ENCODE assay signal across 9 cellular contexts in genomic region chr16:66662445-66663194, GRCh38. TPM values are rescaled to one million over a fixed set of nuclear protein-coding genes. Genes with fewer than 3 reads are reported as not detected.
DNase-seq lines count a peak whose midpoint lies in the region; ATAC-seq and TF ChIP-seq lines count a peak whose summit lies in the region.
"Had no signal": no experiment of that assay in that cellular context is flagged by ENCODE, and none has a peak within 500 bp of the region (broad histone marks: within the 10 kb centered on the region; RNA-seq: fewer than 3 reads in every experiment).

No MANE protein-coding gene starts in this region.

- DNase-seq in GM23338 (ENCODE audit: low spot score): peak; percentile 32
- peak; percentile 14 to 21 for DNase-seq in SHP77 (lab: John Stamatoyannopoulos, UW)
- DNase-seq in fibroblast of the aortic adventitia (ENCODE audit: low read depth): peak; percentile 59
- peak; percentile 60 for DNase-seq in renal cortical epithelial cell (ENCODE audit: low read depth)
- no peak for DNase-seq in activated naive CD4-positive, alpha-beta T cell treated with anti-CD3 and anti-CD28 coated beads, Interleukin-2, amount 50 U/mL, for 16 hours
- no peak for DNase-seq in NK-92 treated with Interleukin-12 subunit alpha and Interleukin-12 subunit beta, amount 100 ng/mL, for 24 hours (lab: John Stamatoyannopoulos, UW)
- DNase-seq in NCI-H2107 (lab: John Stamatoyannopoulos, UW): no peak
- DNase-seq in activated T-cell treated with anti-CD3 and anti-CD28 coated beads, Interleukin-2, amount 50 U/mL, for 4 hours: no peak

- H3K4me3 ChIP-seq in GM23338 (no peak overlapping the region), fibroblast of the aortic adventitia (ENCODE audit: low read depth, low read length) (no peak overlapping the region)

- peaks cover 7% of the 10 kb centered on the region for H4K20me1 ChIP-seq in GM23338 (replicated peaks; ENCODE audit: insufficient read depth)

- no peaks in the 10 kb centered on the region for H3K27me3 Mint-ChIP-seq in GM23338 (ENCODE audit: insufficient read depth, low read depth, poor library complexity)
- H3K27me3 Mint-ChIP-seq in activated T-cell treated with anti-CD3 and anti-CD28 coated beads, Interleukin-2, amount 50 U/mL, for 4 hours (ENCODE audit: low read depth): peaks cover 2% of the 10 kb centered on the region

- no peak overlapping the region for H3K4me3 Mint-ChIP-seq in GM23338
- H3K4me3 Mint-ChIP-seq in activated T-cell treated with anti-CD3 and anti-CD28 coated beads, Interleukin-2, amount 50 U/mL, for 4 hours: no peak overlapping the region
- H3K4me3 Mint-ChIP-seq: T-helper 1 cell treated with Interleukin-12 subunit alpha and Interleukin-12 subunit beta and Interleukin-4 antibody, amounts not matched to agents 30 μg/mL and 1 μg/mL, for 36 hours had no signal

- H3K27me3 ChIP-seq in GM23338 (ENCODE audit: insufficient read depth): no peaks in the 10 kb centered on the region

- no peaks in the 10 kb centered on the region for H3F3A ChIP-seq in GM23338 (replicated peaks; ENCODE audit: low read depth)

- no peaks in the 10 kb centered on the region for H3K9me2 ChIP-seq in GM23338 (ENCODE audit: insufficient read depth)

- peak overlapping the region; percentile 43; the same call in 1 of the 2 replicates for H3K27ac Mint-ChIP-seq in GM23338
- H3K27ac Mint-ChIP-seq: T-helper 1 cell treated with Interleukin-12 subunit alpha and Interleukin-12 subunit beta and Interleukin-4 antibody, amounts not matched to agents 30 μg/mL and 1 μg/mL, for 36 hours had no signal

- peaks cover 17% of the 10 kb centered on the region for H3K4me1 Mint-ChIP-seq in GM23338
- H3K4me1 Mint-ChIP-seq in activated T-cell treated with anti-CD3 and anti-CD28 coated beads, Interleukin-2, amount 50 U/mL, for 4 hours (ENCODE audit: low read depth): peaks cover 3% of the 10 kb centered on the region

- no peak overlapping the region for H3K27ac ChIP-seq in GM23338 (ENCODE audit: low read depth)

- H3K36me3 ChIP-seq in GM23338 (ENCODE audit: insufficient read depth): no peaks in the 10 kb centered on the region

- no peaks in the 10 kb centered on the region for H3K36me3 Mint-ChIP-seq in GM23338 (ENCODE audit: low read depth)
- H3K36me3 Mint-ChIP-seq in activated T-cell treated with anti-CD3 and anti-CD28 coated beads, Interleukin-2, amount 50 U/mL, for 4 hours (ENCODE audit: insufficient read depth): no peaks in the 10 kb centered on the region

- 0 out of 2 replicates have a peak, but pooled peaks cover 5% of the 10 kb centered on the region for H3K4me1 ChIP-seq in GM23338 (ENCODE audit: insufficient read depth)

- ATAC-seq in GM23338: peak; percentile 62
- no peak for ATAC-seq in activated T-cell treated with anti-CD3 and anti-CD28 coated beads, Interleukin-2, amount 50 U/mL, for 4 hours

- no peak overlapping the region for H3K4me2 ChIP-seq in GM23338

- TF ChIP-seq CTCF in GM23338 (conservative IDR thresholded peaks at IDR 0.05; ENCODE audit: low read depth in 2 of 2) (peak; percentile 54 to 58), fibroblast of the aortic adventitia (IDR thresholded peaks at IDR 0.05; ENCODE audit: insufficient read depth, low read length) (peak; percentile 75)

- no peaks in the 10 kb centered on the region for H3K9me3 Mint-ChIP-seq in GM23338
- no peaks in the 10 kb centered on the region for H3K9me3 Mint-ChIP-seq in activated T-cell treated with anti-CD3 and anti-CD28 coated beads, Interleukin-2, amount 50 U/mL, for 4 hours
- H3K9me3 Mint-ChIP-seq: T-helper 1 cell treated with Interleukin-12 subunit alpha and Interleukin-12 subunit beta and Interleukin-4 antibody, amounts not matched to agents 30 μg/mL and 1 μg/mL, for 36 hours had no signal

- H3K79me2 ChIP-seq in GM23338 (replicated peaks; ENCODE audit: insufficient read depth): peaks cover 34% of the 10 kb centered on the region

- no peak overlapping the region for H2AFZ ChIP-seq in GM23338

TF ChIP-seq in GM23338, 12 proteins besides CTCF, POLR2A, EP300 and RAD21 (continues in another document):
- TF ChIP-seq NANOG (IDR thresholded peaks at IDR 0.05; ENCODE audit: borderline replicate concordance) (no peak), EZH2 (IDR thresholded peaks at IDR 0.05; ENCODE audit: low read depth, unreplicated experiment) (no peak), STAT1 (IDR thresholded peaks at IDR 0.05; ENCODE audit: unreplicated experiment) (no peak), ZNF331 (CRISPR knock-in tag; IDR thresholded peaks at IDR 0.05; ENCODE audit: low read depth) (no peak), ZNF114 (CRISPR knock-in tag; IDR thresholded peaks at IDR 0.05) (no peak), REST (IDR thresholded peaks at IDR 0.05; ENCODE audit: unreplicated experiment) (no peak)

RNA-seq across cellular contexts. Expression of gene CMTM4, which starts 33.9 kb away (rescaled TPM):
- 54.1 and 77.0 TPM in 2 replicates for total RNA-seq in GM23338 (2014; rRNA removed; shearing (Covaris generic))
- 14.1 and 14.4 TPM in 2 replicates for polyA plus RNA-seq in GM23338 (2016; fragmentation: Nextera tagmentation; extraction: Ambion mirVana)
- total RNA-seq in fibroblast of the aortic adventitia (ENCODE audit: low replicate concordance) (13.3 and 16.8 TPM in 2 replicates), renal cortical epithelial cell (83.9 and 112 TPM in 2 replicates)
- 1 to 10 TPM; 2.6 to 3.0 (median 2.8) TPM for total RNA-seq in activated T-cell treated with anti-CD3 and anti-CD28 coated beads, Interleukin-2, amount 50 U/mL, for 4 hours

RNA-seq across cellular contexts. Expression of gene CMTM3, which starts 58.1 kb away (rescaled TPM):
- 16.4 and 20.0 TPM in 2 replicates for total RNA-seq in GM23338 (2014; rRNA removed; shearing (Covaris generic))
- polyA plus RNA-seq in GM23338 (2016; fragmentation: Nextera tagmentation; extraction: Ambion mirVana): 16.6 and 17.5 TPM in 2 replicates
- 7.4 and 17.8 TPM in 2 replicates for total RNA-seq in fibroblast of the aortic adventitia (ENCODE audit: low replicate concordance)
- 11.6 and 22.2 TPM in 2 replicates for total RNA-seq in renal cortical epithelial cell
- 10 to 100 TPM; 49.3 to 53.0 (median 51.4) TPM for total RNA-seq in activated T-cell treated with anti-CD3 and anti-CD28 coated beads, Interleukin-2, amount 50 U/mL, for 4 hours

Comparison
In these comparisons a context has a peak if more than half of its experiments do, and no peak if none do; other contexts are left out.
1. DNase-seq: peak in GM23338 (single experiment), SHP77 (2 of 2), fibroblast of the aortic adventitia (single experiment) and renal cortical epithelial cell (single experiment); none in activated naive CD4-positive, alpha-beta T cell treated with anti-CD3 and anti-CD28 coated beads, Interleukin-2, amount 50 U/mL, for 16 hours (single experiment), NK-92 treated with Interleukin-12 subunit alpha and Interleukin-12 subunit beta, amount 100 ng/mL, for 24 hours (single experiment), NCI-H2107 (single experiment) and activated T-cell treated with anti-CD3 and anti-CD28 coated beads, Interleukin-2, amount 50 U/mL, for 4 hours (single experiment).